In genomic region chr6:143962644-143962929, GRCh38 we compare ENCODE assay signal across 1 cellular context.
TF ChIP-seq lines count a peak whose summit lies in the region.

No MANE protein-coding gene starts in this region.

TF ChIP-seq in GM23338, 12 proteins besides CTCF, POLR2A, EP300 and RAD21 (continued from another document):
- TF ChIP-seq, protein P1, sequence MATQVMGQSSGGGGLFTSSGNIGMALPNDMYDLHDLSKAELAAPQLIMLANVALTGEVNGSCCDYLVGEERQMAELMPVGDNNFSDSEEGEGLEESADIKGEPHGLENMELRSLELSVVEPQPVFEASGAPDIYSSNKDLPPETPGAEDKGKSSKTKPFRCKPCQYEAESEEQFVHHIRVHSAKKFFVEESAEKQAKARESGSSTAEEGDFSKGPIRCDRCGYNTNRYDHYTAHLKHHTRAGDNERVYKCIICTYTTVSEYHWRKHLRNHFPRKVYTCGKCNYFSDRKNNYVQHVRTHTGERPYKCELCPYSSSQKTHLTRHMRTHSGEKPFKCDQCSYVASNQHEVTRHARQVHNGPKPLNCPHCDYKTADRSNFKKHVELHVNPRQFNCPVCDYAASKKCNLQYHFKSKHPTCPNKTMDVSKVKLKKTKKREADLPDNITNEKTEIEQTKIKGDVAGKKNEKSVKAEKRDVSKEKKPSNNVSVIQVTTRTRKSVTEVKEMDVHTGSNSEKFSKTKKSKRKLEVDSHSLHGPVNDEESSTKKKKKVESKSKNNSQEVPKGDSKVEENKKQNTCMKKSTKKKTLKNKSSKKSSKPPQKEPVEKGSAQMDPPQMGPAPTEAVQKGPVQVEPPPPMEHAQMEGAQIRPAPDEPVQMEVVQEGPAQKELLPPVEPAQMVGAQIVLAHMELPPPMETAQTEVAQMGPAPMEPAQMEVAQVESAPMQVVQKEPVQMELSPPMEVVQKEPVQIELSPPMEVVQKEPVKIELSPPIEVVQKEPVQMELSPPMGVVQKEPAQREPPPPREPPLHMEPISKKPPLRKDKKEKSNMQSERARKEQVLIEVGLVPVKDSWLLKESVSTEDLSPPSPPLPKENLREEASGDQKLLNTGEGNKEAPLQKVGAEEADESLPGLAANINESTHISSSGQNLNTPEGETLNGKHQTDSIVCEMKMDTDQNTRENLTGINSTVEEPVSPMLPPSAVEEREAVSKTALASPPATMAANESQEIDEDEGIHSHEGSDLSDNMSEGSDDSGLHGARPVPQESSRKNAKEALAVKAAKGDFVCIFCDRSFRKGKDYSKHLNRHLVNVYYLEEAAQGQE (IDR thresholded peaks at IDR 0.05; ENCODE audit: unreplicated experiment): no peak
- TF ChIP-seq NANOG (IDR thresholded peaks at IDR 0.05; ENCODE audit: borderline replicate concordance) (no peak), CREB1 (CRISPR knock-in tag; IDR thresholded peaks at IDR 0.05; ENCODE audit: low read depth) (no peak), POLR2AphosphoS5 (IDR thresholded peaks at IDR 0.05; ENCODE audit: low read depth) (no peak)
